ENCODE assay signal across 17 cellular contexts in the genomic region with DNA sequence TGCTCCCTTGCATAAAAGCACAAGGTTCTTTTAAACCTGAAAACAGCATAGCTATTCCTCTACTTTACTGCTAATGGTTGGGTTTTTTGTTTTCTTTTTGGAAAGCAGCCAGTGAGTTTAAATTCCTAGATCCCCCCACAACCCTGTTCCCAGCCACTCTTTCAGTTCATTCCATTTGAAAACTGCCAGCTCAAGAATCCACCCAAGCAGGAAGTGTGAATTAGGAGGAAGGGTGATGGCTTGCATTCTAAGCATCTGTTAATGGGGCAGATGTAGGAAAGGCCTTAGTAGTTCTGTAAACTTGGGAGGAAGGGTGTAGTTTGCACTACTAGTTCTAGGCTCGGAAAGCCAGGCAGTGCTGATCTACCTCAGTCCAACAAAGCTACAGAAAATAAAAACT.
"Had no signal": no experiment of that assay in that cellular context is flagged by ENCODE, and none has a peak within 500 bp of the region (broad histone marks: within the 10 kb centered on the region; RNA-seq: fewer than 3 reads in every experiment).

No MANE protein-coding gene starts in this region.

- H3K27ac ChIP-seq: colonic mucosa, esophagus squamous epithelium, foreskin keratinocyte, pancreas, transverse colon had no signal

- H3K27me3 ChIP-seq: colonic mucosa, esophagus squamous epithelium, foreskin keratinocyte, pancreas, transverse colon had no signal

- DNase-seq: activated CD4-positive, alpha-beta T cell treated with anti-CD3 and anti-CD28 coated beads for 1 hour; activated CD4-positive, alpha-beta T cell treated with anti-CD3 and anti-CD28 coated beads, Interleukin-2, amount 50 U/mL, for 48 hours; activated naive CD4-positive, alpha-beta T cell treated with Interleukin-2 at 50 U/mL for 16 hours; activated naive CD8-positive, alpha-beta T cell treated with anti-CD3 and anti-CD28 coated beads, Interleukin-2, amount 50 U/mL, for 24 hours; aorta; colonic mucosa; esophagus squamous epithelium; foreskin keratinocyte; left cardiac atrium; natural killer cell; pancreas; stimulated activated CD4-positive, alpha-beta T cell treated with anti-CD3 and anti-CD28 coated beads, Interleukin-2, amount 100 ng/mL, for 48 hours; stimulated activated naive B cell treated with anti-CD40 and anti-IgM and Interleukin-4, amounts not matched to agents 10 μg/mL and 1 μg/mL and 100 μg/mL, for 72 hours; transverse colon had no signal

- H3K36me3 ChIP-seq: colonic mucosa, esophagus squamous epithelium, pancreas, transverse colon had no signal

- ATAC-seq: activated naive CD8-positive, alpha-beta T cell treated with anti-CD3 and anti-CD28 coated beads, Interleukin-2, amount 50 U/mL, for 24 hours; activated T-helper 17 cell treated with anti-CD3 and anti-CD28 coated beads, Interleukin-2, amount 50 U/mL, for 72 hours; foreskin keratinocyte; left cardiac atrium; natural killer cell; pancreas; SK-N-SH treated with all-trans-retinoic acid at 6 μM for 48 hours; stimulated activated naive B cell treated with anti-CD40 and anti-IgM and Interleukin-4, amounts not matched to agents 10 μg/mL and 1 μg/mL and 100 μg/mL, for 72 hours had no signal

- H3K9me3 ChIP-seq: colonic mucosa, esophagus squamous epithelium, pancreas, transverse colon had no signal

- H3K4me3 ChIP-seq: colonic mucosa, esophagus squamous epithelium, lung, pancreas, transverse colon had no signal

- H3K4me1 ChIP-seq: colonic mucosa, foreskin keratinocyte had no signal
